ENCODE assay signal across 18 cellular contexts in the genomic region with DNA sequence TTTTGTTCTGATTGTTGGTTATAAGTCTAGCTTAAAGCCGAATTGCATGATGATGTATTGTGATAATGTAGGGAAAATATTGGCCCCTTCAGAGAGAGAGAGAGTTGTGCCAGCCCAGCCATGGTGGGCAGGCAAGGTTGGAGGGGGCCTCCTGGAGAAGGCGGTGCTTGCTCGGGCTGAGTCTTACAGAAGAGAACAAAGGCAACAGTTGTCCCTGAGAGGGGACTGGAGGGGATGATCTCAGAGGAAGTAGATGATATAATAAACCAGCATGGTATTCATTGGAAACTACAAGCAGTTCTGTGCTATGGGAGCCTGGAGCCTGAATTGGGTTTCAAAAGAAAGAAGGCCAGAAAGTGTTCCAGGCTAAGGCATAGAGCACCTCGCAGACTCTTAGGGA.
DNase-seq lines count a peak whose midpoint lies in the region; ATAC-seq, FAIRE-seq and TF ChIP-seq lines count a peak whose summit lies in the region.
"Had no signal": no experiment of that assay in that cellular context is flagged by ENCODE, and none has a peak within 500 bp of the region (broad histone marks: within the 10 kb centered on the region; RNA-seq: fewer than 3 reads in every experiment).

No MANE protein-coding gene starts in this region.

- H3K27me3 ChIP-seq in layer of hippocampus (ENCODE audit: control insufficient read depth, insufficient read depth, low read length): no peaks in the 10 kb centered on the region
- H3K27me3 ChIP-seq: foreskin keratinocyte had no signal

- POLR2A ChIA-PET in activated CD8-positive, alpha-beta T cell treated with anti-CD3 and anti-CD28 coated beads for 36 hours (lab: Charles Lee): interaction anchor here (0.8 kb wide), 1 partner anchor 12 kb away, joined by 4 read pairs; no protein-coding TSS in a partner anchor

- H3K9me3 Mint-ChIP-seq in stimulated activated naive CD8-positive, alpha-beta T cell treated with anti-CD3 and anti-CD28 coated beads, Interleukin-15, Interleukin-2, amounts not matched to agents 100 ng/mL and 50 ng/mL, for 24 hours: no peaks in the 10 kb centered on the region
- H3K9me3 Mint-ChIP-seq in activated CD8-positive, alpha-beta T cell treated with anti-CD3 and anti-CD28 coated beads for 36 hours: no peaks in the 10 kb centered on the region
- H3K9me3 Mint-ChIP-seq: immature natural killer cell had no signal

- peaks cover 22% of the 10 kb centered on the region for H3K36me3 Mint-ChIP-seq in stimulated activated naive CD8-positive, alpha-beta T cell treated with anti-CD3 and anti-CD28 coated beads, Interleukin-15, Interleukin-2, amounts not matched to agents 100 ng/mL and 50 ng/mL, for 24 hours (ENCODE audit: low read depth)
- H3K36me3 Mint-ChIP-seq in activated CD8-positive, alpha-beta T cell treated with anti-CD3 and anti-CD28 coated beads for 36 hours (ENCODE audit: low read depth): peaks cover 12% of the 10 kb centered on the region

- intact Hi-C loops in activated CD8-positive, alpha-beta T cell treated with anti-CD3 and anti-CD28 coated beads for 36 hours (cut with micrococcal nuclease): no loop called here

- no peak overlapping the region for H3K4me3 Mint-ChIP-seq in stimulated activated naive CD8-positive, alpha-beta T cell treated with anti-CD3 and anti-CD28 coated beads, Interleukin-15, Interleukin-2, amounts not matched to agents 100 ng/mL and 50 ng/mL, for 24 hours
- H3K4me3 Mint-ChIP-seq in activated CD8-positive, alpha-beta T cell treated with anti-CD3 and anti-CD28 coated beads for 36 hours: no peak overlapping the region

- peaks cover 50% of the 10 kb centered on the region for H3K4me1 Mint-ChIP-seq in stimulated activated naive CD8-positive, alpha-beta T cell treated with anti-CD3 and anti-CD28 coated beads, Interleukin-15, Interleukin-2, amounts not matched to agents 100 ng/mL and 50 ng/mL, for 24 hours (ENCODE audit: low read depth)
- H3K4me1 Mint-ChIP-seq in activated CD8-positive, alpha-beta T cell treated with anti-CD3 and anti-CD28 coated beads for 36 hours (ENCODE audit: low read depth): peaks cover 45% of the 10 kb centered on the region

- ATAC-seq in stimulated activated naive CD8-positive, alpha-beta T cell treated with anti-CD3 and anti-CD28 coated beads, Interleukin-15, Interleukin-2, amounts not matched to agents 100 U/mL and 50 U/mL, for 24 hours: no peak
- ATAC-seq in activated CD8-positive, alpha-beta T cell treated with anti-CD3 and anti-CD28 coated beads for 36 hours: no peak
- ATAC-seq: foreskin keratinocyte had no signal

- no peak for FAIRE-seq in urothelium cell line (lab: Jason Lieb, UNC)
- FAIRE-seq: H54, TTC549 had no signal

- TF ChIP-seq CTCF in activated CD8-positive, alpha-beta T cell treated with anti-CD3 and anti-CD28 coated beads for 36 hours (IDR thresholded peaks at IDR 0.05): no peak

- CTCF ChIA-PET in activated CD8-positive, alpha-beta T cell treated with anti-CD3 and anti-CD28 coated beads for 36 hours (lab: Charles Lee): no interaction called here

- no peak for DNase-seq in stimulated activated naive CD8-positive, alpha-beta T cell treated with anti-CD3 and anti-CD28 coated beads, Interleukin-15, Interleukin-2, amounts not matched to agents 100 U/mL and 50 U/mL, for 24 hours
- no peak for DNase-seq in activated CD8-positive, alpha-beta T cell treated with anti-CD3 and anti-CD28 coated beads for 36 hours
- DNase-seq in urothelium cell line (ENCODE audit: low spot score) (peak; percentile 30), Kasumi-1 (lab: John Stamatoyannopoulos, UW) (no peak), glomerular visceral epithelial cell (ENCODE audit: extremely low spot score) (no peak), GDM1 (lab: John Stamatoyannopoulos, UW) (no peak)
- DNase-seq: activated naive CD4-positive, alpha-beta T cell treated with anti-CD3 and anti-CD28 coated beads, Interleukin-2, amount 50 U/mL, for 16 hours; AML-193; central memory CD4-positive, alpha-beta T cell; DMS153; foreskin keratinocyte; immature natural killer cell; mesendoderm; stimulated activated naive CD4-positive, alpha-beta T cell had no signal

- peak overlapping the region; percentile 31 for H3K27ac ChIP-seq in layer of hippocampus (ENCODE audit: low read depth, low read length)
- H3K27ac ChIP-seq: foreskin keratinocyte had no signal

- no peaks in the 10 kb centered on the region for H3K27me3 Mint-ChIP-seq in stimulated activated naive CD8-positive, alpha-beta T cell treated with anti-CD3 and anti-CD28 coated beads, Interleukin-15, Interleukin-2, amounts not matched to agents 100 ng/mL and 50 ng/mL, for 24 hours
- no peaks in the 10 kb centered on the region for H3K27me3 Mint-ChIP-seq in activated CD8-positive, alpha-beta T cell treated with anti-CD3 and anti-CD28 coated beads for 36 hours

- peak overlapping the region; percentile 1 for H3K27ac Mint-ChIP-seq in stimulated activated naive CD8-positive, alpha-beta T cell treated with anti-CD3 and anti-CD28 coated beads, Interleukin-15, Interleukin-2, amounts not matched to agents 100 ng/mL and 50 ng/mL, for 24 hours
- H3K27ac Mint-ChIP-seq in activated CD8-positive, alpha-beta T cell treated with anti-CD3 and anti-CD28 coated beads for 36 hours: peak overlapping the region; percentile 22
